Comparison of ENCODE assay signal across 9 cellular contexts in genomic region chr18:74476154-74476553, GRCh38. TPM values are rescaled to one million over a fixed set of nuclear protein-coding genes. Genes with fewer than 3 reads are reported as not detected.
DNase-seq lines count a peak whose midpoint lies in the region; ATAC-seq and TF ChIP-seq lines count a peak whose summit lies in the region.
"Had no signal": no experiment of that assay in that cellular context is flagged by ENCODE, and none has a peak within 500 bp of the region (broad histone marks: within the 10 kb centered on the region; RNA-seq: fewer than 3 reads in every experiment).

No MANE protein-coding gene starts in this region.

- H3K36me3 ChIP-seq in heart right ventricle: no peaks in the 10 kb centered on the region

- H3K27me3 Mint-ChIP-seq in activated CD4-positive, alpha-beta T cell treated with anti-CD3 and anti-CD28 coated beads for 36 hours: no peaks in the 10 kb centered on the region
- H3K27me3 Mint-ChIP-seq in type B pancreatic cell (peaks cover 6% of the 10 kb centered on the region), natural killer cell (ENCODE audit: low read depth in 2 of 2) (peaks cover 0 to 6% of the 10 kb centered on the region in 2 donors)
- H3K27me3 Mint-ChIP-seq: activated naive CD4-positive, alpha-beta T cell treated with anti-CD3 and anti-CD28 coated beads, Interleukin-2, amount 50 U/mL, for 24 hours had no signal

- no peak overlapping the region for H3K4me3 Mint-ChIP-seq in activated CD4-positive, alpha-beta T cell treated with anti-CD3 and anti-CD28 coated beads for 36 hours
- H3K4me3 Mint-ChIP-seq in type B pancreatic cell (no peak overlapping the region), natural killer cell (no peak overlapping the region)
- H3K4me3 Mint-ChIP-seq: activated naive CD4-positive, alpha-beta T cell treated with anti-CD3 and anti-CD28 coated beads, Interleukin-2, amount 50 U/mL, for 24 hours had no signal

- CTCF ChIA-PET in activated CD4-positive, alpha-beta T cell treated with anti-CD3 and anti-CD28 coated beads for 36 hours (lab: Charles Lee): interaction anchor here (1.3 kb wide), 1 partner anchor 17 kb away, joined by 3 read pairs; no protein-coding TSS in a partner anchor

- peak; percentile 24 for DNase-seq in activated CD4-positive, alpha-beta T cell treated with anti-CD3 and anti-CD28 coated beads for 36 hours
- no peak for DNase-seq in activated CD4-positive, alpha-beta T cell treated with anti-CD3 and anti-CD28 coated beads, Interleukin-2, amount 50 U/mL, for 1 hour
- DNase-seq in heart right ventricle: peak; percentile 42 to 65
- no peak for DNase-seq in type B pancreatic cell (ENCODE audit: extremely low spot score, unreplicated experiment)
- DNase-seq in natural killer cell: no peak
- no peak for DNase-seq in T-helper 2 cell

- no peaks in the 10 kb centered on the region for H3K4me1 Mint-ChIP-seq in activated CD4-positive, alpha-beta T cell treated with anti-CD3 and anti-CD28 coated beads for 36 hours
- H3K4me1 Mint-ChIP-seq in type B pancreatic cell (ENCODE audit: unreplicated experiment) (no peaks in the 10 kb centered on the region), natural killer cell (no peaks in the 10 kb centered on the region)
- H3K4me1 Mint-ChIP-seq: activated naive CD4-positive, alpha-beta T cell treated with anti-CD3 and anti-CD28 coated beads, Interleukin-2, amount 50 U/mL, for 24 hours had no signal

- H3K27ac Mint-ChIP-seq in activated CD4-positive, alpha-beta T cell treated with anti-CD3 and anti-CD28 coated beads for 36 hours: no peak overlapping the region
- H3K27ac Mint-ChIP-seq in type B pancreatic cell (no peak overlapping the region), natural killer cell (no peak overlapping the region)
- H3K27ac Mint-ChIP-seq: activated naive CD4-positive, alpha-beta T cell treated with anti-CD3 and anti-CD28 coated beads, Interleukin-2, amount 50 U/mL, for 24 hours had no signal

- WGBS in heart right ventricle, 2 donors: 9 to 11% methylated on average over 6 of the region's 6 CpGs

- POLR2A ChIA-PET in activated CD4-positive, alpha-beta T cell treated with anti-CD3 and anti-CD28 coated beads for 36 hours (lab: Charles Lee): no interaction called here

- peaks cover 0 to 6% (median 0%) of the 10 kb centered on the region in 11 donors for H3K9me3 ChIP-seq in heart right ventricle

- H3K4me1 ChIP-seq in heart right ventricle: peaks cover 0 to 26% (median 4%) of the 10 kb centered on the region in 9 donors

- ATAC-seq in activated CD4-positive, alpha-beta T cell treated with anti-CD3 and anti-CD28 coated beads for 36 hours: no peak
- peak; percentile 84 for ATAC-seq in SK-N-SH treated with all-trans-retinoic acid at 6 μM for 48 hours
- peak in 5 of 8 donors; percentile 33 to 76 (median 64) for ATAC-seq in heart right ventricle
- ATAC-seq in GM21515 (IDR thresholded peaks at IDR 0.05; ENCODE audit: unreplicated experiment): no peak
- ATAC-seq in natural killer cell: no peak

- no peak overlapping the region for H3K4me3 ChIP-seq in heart right ventricle

- peak; percentile 68 to 87 (median 80) for TF ChIP-seq CTCF in heart right ventricle (IDR thresholded peaks at IDR 0.05)
- TF ChIP-seq CTCF in type B pancreatic cell (conservative IDR thresholded peaks at IDR 0.05): peak; percentile 84
- no peak for TF ChIP-seq CTCF in natural killer cell (IDR thresholded peaks at IDR 0.05)

- intact Hi-C loops in activated CD4-positive, alpha-beta T cell treated with anti-CD3 and anti-CD28 coated beads for 36 hours (cut with DNase I, micrococcal nuclease): no loop called here
- intact Hi-C loops in heart right ventricle (cut with DNase I): loop anchor here (1.0 to 10.0 kb wide), 5 partner anchors 121 to 281 kb away; no protein-coding TSS in a partner anchor
- intact Hi-C loops in natural killer cell (cut with micrococcal nuclease): no loop called here

- no peaks in the 10 kb centered on the region for H3K9me3 Mint-ChIP-seq in activated CD4-positive, alpha-beta T cell treated with anti-CD3 and anti-CD28 coated beads for 36 hours (ENCODE audit: low read depth)
- no peaks in the 10 kb centered on the region for H3K9me3 Mint-ChIP-seq in type B pancreatic cell
- no peaks in the 10 kb centered on the region for H3K9me3 Mint-ChIP-seq in natural killer cell
- H3K9me3 Mint-ChIP-seq: activated naive CD4-positive, alpha-beta T cell treated with anti-CD3 and anti-CD28 coated beads, Interleukin-2, amount 50 U/mL, for 24 hours had no signal

- no peaks in the 10 kb centered on the region for H3K36me3 Mint-ChIP-seq in activated CD4-positive, alpha-beta T cell treated with anti-CD3 and anti-CD28 coated beads for 36 hours (ENCODE audit: low read depth)
- no peaks in the 10 kb centered on the region for H3K36me3 Mint-ChIP-seq in type B pancreatic cell
- H3K36me3 Mint-ChIP-seq in natural killer cell: no peaks in the 10 kb centered on the region
- H3K36me3 Mint-ChIP-seq: activated naive CD4-positive, alpha-beta T cell treated with anti-CD3 and anti-CD28 coated beads, Interleukin-2, amount 50 U/mL, for 24 hours had no signal

- H3K27ac ChIP-seq in heart right ventricle: no peak overlapping the region

- H3K27me3 ChIP-seq in heart right ventricle: no peaks in the 10 kb centered on the region

TF ChIP-seq in SK-N-SH treated with all-trans-retinoic acid at 6 μM for 48 hours, 23 proteins besides CTCF, POLR2A, EP300 and RAD21:
- no peak for TF ChIP-seq PPARA (CRISPR knock-in tag; IDR thresholded peaks at IDR 0.05; ENCODE audit: borderline replicate concordance)
- TF ChIP-seq ZFP30 (CRISPR knock-in tag; IDR thresholded peaks at IDR 0.05): no peak
- TF ChIP-seq CSRNP3 (CRISPR knock-in tag; IDR thresholded peaks at IDR 0.05): no peak

RNA-seq across cellular contexts. Expression of gene DIPK1C, which starts 19.0 kb away (rescaled TPM):
- not detected for total RNA-seq in activated CD4-positive, alpha-beta T cell treated with anti-CD3 and anti-CD28 coated beads for 36 hours
- total RNA-seq in heart right ventricle: 10 to 100 TPM in 2 of 10 donors, 1 to 10 TPM in 7, under 1 TPM in 1; 0.90 to 12.9 (median 6.6) TPM
- polyA plus RNA-seq in heart right ventricle: 1 to 10 TPM in 1 of 2 donors, under 1 TPM in 1; 0.70 to 8.0 TPM
- total RNA-seq in type B pancreatic cell (ENCODE audit: low replicate concordance): 0.26 and 0.36 TPM in 2 replicates
- not detected for total RNA-seq in natural killer cell

RNA-seq across cellular contexts. Expression of gene CNDP2, which starts 20.0 kb away (rescaled TPM):
- 100 to 1,000 TPM; 128 to 146 TPM for total RNA-seq in activated CD4-positive, alpha-beta T cell treated with anti-CD3 and anti-CD28 coated beads for 36 hours
- 100 to 1,000 TPM in 1 of 10 donors, 10 to 100 TPM in 9; 50.2 to 117 (median 75.3) TPM for total RNA-seq in heart right ventricle
- polyA plus RNA-seq in heart right ventricle: 10 to 100 TPM; 48.9 to 62.3 TPM
- total RNA-seq in type B pancreatic cell (ENCODE audit: low replicate concordance): 197 and 248 TPM in 2 replicates
- 100 to 1,000 TPM; 147 to 167 (median 153) TPM for total RNA-seq in natural killer cell

RNA-seq across cellular contexts. Expression of gene CNDP1, which starts 58.1 kb away (rescaled TPM):
- not detected for total RNA-seq in activated CD4-positive, alpha-beta T cell treated with anti-CD3 and anti-CD28 coated beads for 36 hours
- total RNA-seq in heart right ventricle (under 1 TPM in 1 of 10 donors, not detected in 9; 0.11 TPM), type B pancreatic cell (ENCODE audit: low replicate concordance) (0.48 and 0.67 TPM in 2 replicates), natural killer cell (under 1 TPM; 0.31 to 0.60 (median 0.57) TPM)
- under 1 TPM in 1 of 2 donors, not detected in 1; 0.12 TPM for polyA plus RNA-seq in heart right ventricle

Comparison
In these comparisons a context has a peak if more than half of its experiments do, and no peak if none do; other contexts are left out.
1. DNase-seq: peak in activated CD4-positive, alpha-beta T cell treated with anti-CD3 and anti-CD28 coated beads for 36 hours (single experiment) and heart right ventricle (2 of 2); none in activated CD4-positive, alpha-beta T cell treated with anti-CD3 and anti-CD28 coated beads, Interleukin-2, amount 50 U/mL, for 1 hour (single experiment), type B pancreatic cell (single experiment), natural killer cell (single experiment) and T-helper 2 cell (0 of 5).
2. ATAC-seq: peak in SK-N-SH treated with all-trans-retinoic acid at 6 μM for 48 hours (single experiment) and heart right ventricle (5 of 8); none in activated CD4-positive, alpha-beta T cell treated with anti-CD3 and anti-CD28 coated beads for 36 hours (single experiment), GM21515 (single experiment) and natural killer cell (0 of 3).
3. intact Hi-C loops: an anchor here in heart right ventricle (1.0 to 10.0 kb wide); none called in activated CD4-positive, alpha-beta T cell treated with anti-CD3 and anti-CD28 coated beads for 36 hours and natural killer cell.